In genomic region chr7:68243128-68243527, GRCh38 we compare ENCODE assay signal across 38 cellular contexts.
"Had no signal": no experiment of that assay in that cellular context is flagged by ENCODE, and none has a peak within 500 bp of the region (broad histone marks: within the 10 kb centered on the region; RNA-seq: fewer than 3 reads in every experiment).

No MANE protein-coding gene starts in this region.

- H3K27ac ChIP-seq: adrenal gland, ascending aorta, body of pancreas, brain microvascular endothelial cell, breast epithelium, cardiac muscle cell had no signal

- H3K27ac Mint-ChIP-seq: activated naive CD4-positive, alpha-beta T cell treated with anti-CD3 and anti-CD28 coated beads for 36 hours; activated naive CD4-positive, alpha-beta T cell treated with anti-CD3 and anti-CD28 coated beads, Interleukin-2, amount 10 ng/mL, durations not matched to agents 7 days and 5 days; activated naive CD4-positive, alpha-beta T cell treated with anti-CD3 and anti-CD28 coated beads, Interleukin-2, amount 50 U/mL, for 24 hours; activated naive CD8-positive, alpha-beta T cell; activated naive CD8-positive, alpha-beta T cell treated with anti-CD3 and anti-CD28 coated beads for 36 hours; activated naive CD8-positive, alpha-beta T cell treated with anti-CD3 and anti-CD28 coated beads, Interleukin-2, amount 10 ng/mL, durations not matched to agents 7 days and 5 days; activated naive CD8-positive, alpha-beta T cell treated with anti-CD3 and anti-CD28 coated beads, Interleukin-2, amount 50 U/mL, for 24 hours; activated T-cell treated with anti-CD3 and anti-CD28 coated beads, Interleukin-2, amount 50 U/mL, for 72 hours; activated T-helper 1 cell treated with anti-CD3 and anti-CD28 coated beads, Interleukin-12 subunit alpha, Interleukin-12 subunit beta, Interleukin-2, Interleukin-4 antibody, amounts not matched to agents 30 ng/mL and 10 ng/mL and 1 ng/mL, durations not matched to agents 14 hours and 24 hours and 36 hours; activated T-helper 17 cell treated with anti-CD3 and anti-CD28 coated beads, Interleukin-2, amount 50 U/mL, for 72 hours; activated T-helper 2 cell treated with anti-CD3 and anti-CD28 coated beads, Interferon-gamma antibody, Interleukin-2, Interleukin-4, amounts not matched to agents 10 μg/mL and 5 μg/mL and 100 μg/mL, durations not matched to agents 14 hours and 24 hours and 36 hours; brain had no signal

- H3K4me1 Mint-ChIP-seq: activated naive CD4-positive, alpha-beta T cell treated with anti-CD3 and anti-CD28 coated beads, Interleukin-2, amount 10 ng/mL, durations not matched to agents 7 days and 5 days; activated naive CD4-positive, alpha-beta T cell treated with anti-CD3 and anti-CD28 coated beads, Interleukin-2, amount 50 U/mL, for 24 hours; activated naive CD8-positive, alpha-beta T cell treated with anti-CD3 and anti-CD28 coated beads for 36 hours; activated naive CD8-positive, alpha-beta T cell treated with anti-CD3 and anti-CD28 coated beads, Interleukin-2, amount 10 ng/mL, durations not matched to agents 7 days and 5 days; activated naive CD8-positive, alpha-beta T cell treated with anti-CD3 and anti-CD28 coated beads, Interleukin-2, amount 50 U/mL, for 24 hours; activated T-helper 17 cell treated with anti-CD3 and anti-CD28 coated beads, Interleukin-2, amount 50 U/mL, for 72 hours; central memory CD8-positive, alpha-beta T cell had no signal

- ATAC-seq: activated naive CD4-positive, alpha-beta T cell treated with anti-CD3 and anti-CD28 coated beads, Interleukin-2, amount 50 U/mL, for 72 hours; activated naive CD8-positive, alpha-beta T cell treated with anti-CD3 and anti-CD28 coated beads, Interleukin-2, amount 50 U/mL, for 24 hours; activated T-cell treated with anti-CD3 and anti-CD28 coated beads, Interleukin-2, amount 50 U/mL, for 4 hours; activated T-cell treated with anti-CD3 and anti-CD28 coated beads, Interleukin-2, amount 50 U/mL, for 72 hours; activated T-helper 17 cell treated with anti-CD3 and anti-CD28 coated beads, Interleukin-2, amount 50 U/mL, for 72 hours; body of pancreas had no signal

- H3K4me3 Mint-ChIP-seq: activated naive CD4-positive, alpha-beta T cell treated with anti-CD3 and anti-CD28 coated beads for 36 hours; activated naive CD4-positive, alpha-beta T cell treated with anti-CD3 and anti-CD28 coated beads, Interleukin-2, amount 10 ng/mL, durations not matched to agents 7 days and 5 days; activated naive CD4-positive, alpha-beta T cell treated with anti-CD3 and anti-CD28 coated beads, Interleukin-2, amount 50 U/mL, for 24 hours; activated naive CD8-positive, alpha-beta T cell; activated naive CD8-positive, alpha-beta T cell treated with anti-CD3 and anti-CD28 coated beads for 36 hours; activated naive CD8-positive, alpha-beta T cell treated with anti-CD3 and anti-CD28 coated beads, Interleukin-2, amount 10 ng/mL, durations not matched to agents 7 days and 5 days; activated naive CD8-positive, alpha-beta T cell treated with anti-CD3 and anti-CD28 coated beads, Interleukin-2, amount 50 U/mL, for 24 hours; activated T-cell treated with anti-CD3 and anti-CD28 coated beads, Interleukin-2, amount 50 U/mL, for 4 hours; activated T-cell treated with anti-CD3 and anti-CD28 coated beads, Interleukin-2, amount 50 U/mL, for 72 hours; activated T-helper 1 cell treated with anti-CD3 and anti-CD28 coated beads, Interleukin-12 subunit alpha, Interleukin-12 subunit beta, Interleukin-2, Interleukin-4 antibody, amounts not matched to agents 30 ng/mL and 10 ng/mL and 1 ng/mL, durations not matched to agents 14 hours and 24 hours and 36 hours; activated T-helper 17 cell treated with anti-CD3 and anti-CD28 coated beads, Interleukin-2, amount 50 U/mL, for 72 hours; brain; central memory CD8-positive, alpha-beta T cell had no signal

- H3K9me3 ChIP-seq: adrenal gland, ascending aorta, body of pancreas had no signal

- H3K27me3 Mint-ChIP-seq: activated naive CD4-positive, alpha-beta T cell treated with anti-CD3 and anti-CD28 coated beads, Interleukin-2, amount 10 ng/mL, durations not matched to agents 7 days and 5 days; activated naive CD4-positive, alpha-beta T cell treated with anti-CD3 and anti-CD28 coated beads, Interleukin-2, amount 50 U/mL, for 24 hours; activated naive CD8-positive, alpha-beta T cell; activated naive CD8-positive, alpha-beta T cell treated with anti-CD3 and anti-CD28 coated beads for 36 hours; activated naive CD8-positive, alpha-beta T cell treated with anti-CD3 and anti-CD28 coated beads, Interleukin-2, amount 10 ng/mL, durations not matched to agents 7 days and 5 days; activated naive CD8-positive, alpha-beta T cell treated with anti-CD3 and anti-CD28 coated beads, Interleukin-2, amount 50 U/mL, for 24 hours; activated T-helper 17 cell treated with anti-CD3 and anti-CD28 coated beads, Interleukin-2, amount 50 U/mL, for 72 hours; central memory CD8-positive, alpha-beta T cell had no signal

- H3K4me1 ChIP-seq: adrenal gland, ascending aorta, body of pancreas, breast epithelium had no signal

- H3K27me3 ChIP-seq: adrenal gland, ascending aorta, body of pancreas, brain microvascular endothelial cell, breast epithelium, cardiac muscle cell had no signal

- H3K36me3 Mint-ChIP-seq: activated naive CD4-positive, alpha-beta T cell treated with anti-CD3 and anti-CD28 coated beads, Interleukin-2, amount 10 ng/mL, durations not matched to agents 7 days and 5 days; activated naive CD4-positive, alpha-beta T cell treated with anti-CD3 and anti-CD28 coated beads, Interleukin-2, amount 50 U/mL, for 24 hours; activated naive CD8-positive, alpha-beta T cell; activated naive CD8-positive, alpha-beta T cell treated with anti-CD3 and anti-CD28 coated beads for 36 hours; activated naive CD8-positive, alpha-beta T cell treated with anti-CD3 and anti-CD28 coated beads, Interleukin-2, amount 10 ng/mL, durations not matched to agents 7 days and 5 days; brain had no signal

- H3K4me3 ChIP-seq: adrenal gland, ascending aorta, body of pancreas, breast epithelium, cardiac muscle cell had no signal

- H3K36me3 ChIP-seq: adrenal gland, ascending aorta, brain microvascular endothelial cell, breast epithelium, cardiac muscle cell had no signal

- DNase-seq: activated effector memory CD4-positive, alpha-beta T cell treated with anti-CD3 and anti-CD28 coated beads, Interleukin-2, amount 50 U/mL, for 16 hours; activated effector memory CD4-positive, alpha-beta T cell treated with Interleukin-2 at 50 U/mL for 16 hours; activated gamma-delta T cell; activated gamma-delta T cell treated with Interleukin-2 at 50 U/mL for 16 hours; activated naive CD4-positive, alpha-beta T cell; activated naive CD4-positive, alpha-beta T cell treated with anti-CD3 and anti-CD28 coated beads for 36 hours; activated naive CD4-positive, alpha-beta T cell treated with anti-CD3 and anti-CD28 coated beads, Interleukin-2, amount 10 ng/mL, durations not matched to agents 7 days and 5 days; activated naive CD4-positive, alpha-beta T cell treated with anti-CD3 and anti-CD28 coated beads, Interleukin-2, amount 50 U/mL, for 16 hours; activated naive CD4-positive, alpha-beta T cell treated with Interleukin-2 at 50 U/mL for 16 hours; activated naive CD8-positive, alpha-beta T cell treated with anti-CD3 and anti-CD28 coated beads for 36 hours; activated naive CD8-positive, alpha-beta T cell treated with anti-CD3 and anti-CD28 coated beads, Interleukin-2, amount 10 ng/mL, durations not matched to agents 7 days and 5 days; activated naive CD8-positive, alpha-beta T cell treated with anti-CD3 and anti-CD28 coated beads, Interleukin-2, amount 50 U/mL, for 24 hours; activated T-cell treated with anti-CD3 and anti-CD28 coated beads, Interleukin-2, amount 50 U/mL, for 4 hours; activated T-cell treated with anti-CD3 and anti-CD28 coated beads, Interleukin-2, amount 50 U/mL, for 48 hours; activated T-cell treated with anti-CD3 and anti-CD28 coated beads, Interleukin-2, amount 50 U/mL, for 72 hours; adrenal gland; amniotic stem cell; amygdala; anterior cingulate cortex; aorta; body of pancreas; brain microvascular endothelial cell; caudate nucleus; central memory CD4-positive, alpha-beta T cell; cerebellar nuclear complex had no signal

- FAIRE-seq: astrocyte, bronchial epithelial cell had no signal
